In genomic region chr11:105910095-105910715, GRCh38 we compare ENCODE assay signal across 19 cellular contexts.
DNase-seq lines count a peak whose midpoint lies in the region; ATAC-seq and TF ChIP-seq lines count a peak whose summit lies in the region.
"Had no signal": no experiment of that assay in that cellular context is flagged by ENCODE, and none has a peak within 500 bp of the region (broad histone marks: within the 10 kb centered on the region; RNA-seq: fewer than 3 reads in every experiment).

No MANE protein-coding gene starts in this region.

- H3K27ac ChIP-seq in RWPE2 (ENCODE audit: poor library complexity, severe bottlenecking): peak overlapping the region; percentile 39
- H3K27ac ChIP-seq in fibroblast of lung (ENCODE audit: insufficient read depth, low read length): no peak overlapping the region
- H3K27ac ChIP-seq: dorsolateral prefrontal cortex, esophagus squamous epithelium, neutrophil, tibial nerve had no signal

- no peaks in the 10 kb centered on the region for H3K79me2 ChIP-seq in fibroblast of lung (ENCODE audit: control insufficient read depth, insufficient read depth, low read length)

- H3K9ac ChIP-seq in fibroblast of lung (ENCODE audit: insufficient read depth, low read length): no peak overlapping the region
- H3K9ac ChIP-seq: SK-N-SH had no signal

- no peaks in the 10 kb centered on the region for H4K20me1 ChIP-seq in fibroblast of lung (ENCODE audit: control insufficient read depth, extremely low read depth, insufficient read depth, low read length)

- no peaks in the 10 kb centered on the region for H3K36me3 ChIP-seq in RWPE2 (ENCODE audit: low read depth)
- H3K36me3 ChIP-seq in fibroblast of lung (ENCODE audit: control insufficient read depth, insufficient read depth, low read length): no peaks in the 10 kb centered on the region
- H3K36me3 ChIP-seq: esophagus squamous epithelium, neutrophil, tibial nerve had no signal

- H3K4me3 ChIP-seq in RWPE2 (ENCODE audit: severe bottlenecking) (no peak overlapping the region), fibroblast of lung (replicated peaks in 1 of 4; ENCODE audit: control extremely low read depth in 1 of 4, insufficient read depth in 1 of 4, low read depth in 3 of 4, low read length in 4 of 4) (no peak overlapping the region)
- H3K4me3 ChIP-seq: dorsolateral prefrontal cortex, esophagus squamous epithelium, tibial nerve had no signal

- no peak for TF ChIP-seq CTCF in RWPE2 (IDR thresholded peaks at IDR 0.05; ENCODE audit: poor library complexity, severe bottlenecking)
- no peak for TF ChIP-seq CTCF in fibroblast of lung (conservative IDR thresholded peaks at IDR 0.05 in 1 of 2, IDR thresholded peaks at IDR 0.05 in 1 of 2; ENCODE audit: low read depth in 1 of 2, low read length in 2 of 2)

- no peak overlapping the region for H3K4me2 ChIP-seq in fibroblast of lung (ENCODE audit: extremely low read depth, insufficient read depth, low read length)
- H3K4me2 ChIP-seq: SK-N-SH had no signal

- H3K27me3 ChIP-seq in RWPE2 (ENCODE audit: insufficient read depth, poor library complexity, severe bottlenecking) (no peaks in the 10 kb centered on the region), fibroblast of lung (ENCODE audit: control insufficient read depth, insufficient read depth, low read length) (no peaks in the 10 kb centered on the region)
- H3K27me3 ChIP-seq: dorsolateral prefrontal cortex, esophagus squamous epithelium, neutrophil, tibial nerve had no signal

- H3K4me1 ChIP-seq in RWPE2 (ENCODE audit: insufficient read depth, poor library complexity, severe bottlenecking): peaks cover 15% of the 10 kb centered on the region
- H3K4me1 ChIP-seq in fibroblast of lung (ENCODE audit: control insufficient read depth, extremely low read depth, insufficient read depth, low read length): no peaks in the 10 kb centered on the region
- H3K4me1 ChIP-seq: tibial nerve had no signal

- peak; percentile 32 for DNase-seq in NCI-H2196 (lab: John Stamatoyannopoulos, UW; ENCODE audit: unreplicated experiment)
- no peak for DNase-seq in NCI-H2196 treated with DMSO at 0.1 percent for 48 hours (lab: John Stamatoyannopoulos, UW; ENCODE audit: unreplicated experiment)
- DNase-seq in RWPE2 (ENCODE audit: low spot score): no peak
- peak; percentile 71 to 75 for DNase-seq in fibroblast of lung (ENCODE audit: low read depth in 2 of 2)
- DNase-seq in NCI-H524 treated with DMSO at 0.1 percent for 48 hours (lab: John Stamatoyannopoulos, UW): no peak
- DNase-seq in NCI-H1105 (lab: John Stamatoyannopoulos, UW): no peak
- no peak for DNase-seq in epidermal melanocyte (ENCODE audit: insufficient read length, low spot score)
- no peak for DNase-seq in AG08395 (ENCODE audit: low spot score)
- DNase-seq: activated CD4-positive, alpha-beta T cell treated with anti-CD3 and anti-CD28 coated beads for 4 hours; activated naive CD4-positive, alpha-beta T cell; dorsolateral prefrontal cortex; esophagus squamous epithelium; hypothalamus; NCI-H187; NCI-H524; SK-N-SH; stimulated activated naive CD4-positive, alpha-beta T cell treated with Interleukin-2 at 50 U/mL for 16 hours had no signal

- H3K9me3 ChIP-seq in RWPE2 (ENCODE audit: severe bottlenecking) (no peaks in the 10 kb centered on the region), fibroblast of lung (ENCODE audit: control insufficient read depth, insufficient read depth, low read depth, low read length) (no peaks in the 10 kb centered on the region)
- H3K9me3 ChIP-seq: esophagus squamous epithelium, neutrophil, SK-N-SH, tibial nerve had no signal

- ATAC-seq in RWPE2 (ENCODE audit: low read depth): peak; percentile 96

- no peak overlapping the region for H2AFZ ChIP-seq in fibroblast of lung (ENCODE audit: low read length)

Comparison
In these comparisons a context has a peak if more than half of its experiments do, and no peak if none do; other contexts are left out.
1. DNase-seq: peak in NCI-H2196 (single experiment) and fibroblast of lung (2 of 2); none in NCI-H2196 treated with DMSO at 0.1 percent for 48 hours (single experiment), RWPE2 (single experiment), NCI-H524 treated with DMSO at 0.1 percent for 48 hours (single experiment), NCI-H1105 (single experiment), epidermal melanocyte (single experiment) and AG08395 (single experiment).